ENCODE assay signal across 8 cellular contexts in the genomic region with DNA sequence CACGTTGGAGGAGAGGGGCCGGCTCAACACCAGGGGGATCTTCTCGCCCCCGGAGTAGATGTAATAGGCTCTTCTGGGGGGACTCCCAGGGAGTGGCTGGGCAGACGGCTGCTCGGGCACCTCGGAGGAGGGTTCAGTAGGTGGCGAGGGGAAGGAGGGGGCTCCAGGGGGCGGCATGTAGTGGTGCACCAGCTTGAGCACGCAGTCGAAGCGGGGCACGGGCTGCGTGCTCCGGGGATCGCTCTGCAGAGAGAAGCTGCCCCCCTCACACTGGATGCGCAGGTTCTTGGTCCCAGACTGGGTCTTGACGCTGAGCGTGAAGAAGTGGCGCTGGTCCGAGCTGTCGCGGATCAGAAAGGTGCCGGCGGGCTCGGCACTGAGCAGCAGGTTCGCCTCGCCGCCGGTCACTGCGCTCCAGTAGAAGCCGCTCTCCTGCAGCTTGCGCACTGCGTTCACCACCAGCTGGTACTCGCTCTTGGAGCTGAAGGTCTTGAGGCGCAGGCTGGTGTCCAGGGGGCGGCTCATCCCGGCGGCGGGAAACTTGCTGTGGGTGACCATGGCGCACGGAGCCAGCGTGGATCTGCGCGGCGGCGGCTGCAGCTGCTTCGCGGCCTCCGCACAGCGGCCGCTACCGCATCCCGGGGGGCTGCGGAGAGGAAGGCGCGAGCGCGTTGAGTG. TPM values are rescaled to one million over a fixed set of nuclear protein-coding genes. Genes with fewer than 3 reads are reported as not detected.
DNase-seq lines count a peak whose midpoint lies in the region; ATAC-seq and TF ChIP-seq lines count a peak whose summit lies in the region.

No MANE protein-coding gene starts in this region.

- CTCF ChIA-PET in activated B cell treated with CpG ODN at 0.5 μM for 24 hours (lab: Charles Lee): interaction anchor here (0.7 to 2.8 kb wide), 4 partner anchors 15 to 68 kb away, joined by 3 to 29 read pairs (median 6); no protein-coding TSS in a partner anchor

- H3K9me3 Mint-ChIP-seq in activated B cell treated with CpG ODN at 0.5 μM for 24 hours: no peaks in the 10 kb centered on the region

- peak; percentile 70 for DNase-seq in GM23248
- DNase-seq in activated B cell treated with CpG ODN at 0.5 μM for 24 hours: peak; percentile 50
- DNase-seq in fibroblast of the aortic adventitia (ENCODE audit: low read depth): peak; percentile 62
- peak in 1 of 2 donors; percentile 45 for DNase-seq in trophoblast cell
- DNase-seq in AG08396 (ENCODE audit: low spot score): no peak
- DNase-seq in KBM-7: no peak
- DNase-seq in NCI-H226: no peak

- TF ChIP-seq CTCF in activated B cell treated with CpG ODN at 0.5 μM for 24 hours (IDR thresholded peaks at IDR 0.05): no peak
- no peak for TF ChIP-seq CTCF in fibroblast of the aortic adventitia (IDR thresholded peaks at IDR 0.05; ENCODE audit: insufficient read depth, low read length)

- H3K27ac ChIP-seq in GM23248 (peak overlapping the region; percentile 86), trophoblast cell (ENCODE audit: low read depth, low read length) (peak overlapping the region; percentile 92)

- peaks cover 42% of the 10 kb centered on the region for H3K79me2 ChIP-seq in GM23248 (ENCODE audit: insufficient read depth)
- peaks cover 33% of the 10 kb centered on the region for H3K79me2 ChIP-seq in trophoblast cell (ENCODE audit: control insufficient read depth, insufficient read depth, low read length, poor library complexity)

- H3K9ac ChIP-seq in GM23248 (peak overlapping the region; percentile 96), trophoblast cell (ENCODE audit: low read length) (peak overlapping the region; percentile 98)

- 14 to 15% methylated on average over 44 to 49 of the region's 59 CpGs for WGBS in GM23248 (ENCODE audit: low coverage in 1 of 2, low lambda C conversion rate in 2 of 2, missing lambda C conversion rate in 2 of 2), 2 experiments
- WGBS in trophoblast cell (ENCODE audit: extremely low coverage, insufficient coverage, insufficient read length): no CpG with 5 or more reads among the region's 59 CpGs

- H2AFZ ChIP-seq in GM23248 (no peak overlapping the region), trophoblast cell (ENCODE audit: insufficient read depth, low read length, poor library complexity) (peak overlapping the region; percentile 17)

- H3K4me3 Mint-ChIP-seq in activated B cell treated with CpG ODN at 0.5 μM for 24 hours: peak overlapping the region; percentile 86

- peaks cover 53% of the 10 kb centered on the region for H3K4me1 Mint-ChIP-seq in activated B cell treated with CpG ODN at 0.5 μM for 24 hours

- peak overlapping the region; percentile 45 for H2AK5ac ChIP-seq in trophoblast cell (ENCODE audit: low read length)

- peaks cover 4% of the 10 kb centered on the region for H3K27me3 Mint-ChIP-seq in activated B cell treated with CpG ODN at 0.5 μM for 24 hours

- peaks cover 37% of the 10 kb centered on the region for H3F3A ChIP-seq in GM23248 (ENCODE audit: insufficient read depth)

- H3K4me2 ChIP-seq in GM23248 (ENCODE audit: unreplicated experiment) (peak overlapping the region; percentile 86), trophoblast cell (ENCODE audit: low read length) (peak overlapping the region; percentile 71)

- peak overlapping the region; percentile 88 for H3K4me3 ChIP-seq in GM23248
- H3K4me3 ChIP-seq in fibroblast of the aortic adventitia (ENCODE audit: low read depth, low read length): peak overlapping the region; percentile 89
- peak overlapping the region; percentile 98 for H3K4me3 ChIP-seq in trophoblast cell (ENCODE audit: low read depth, low read length)

- in situ Hi-C loops in GM23248 (cut with MboI): loop anchor here (5.0 kb wide), 1 partner anchor 64 kb away; no protein-coding TSS in a partner anchor
- in situ Hi-C loops in KBM-7 (cut with MboI; ENCODE audit: low pct_unique_long_range_greater_than_20kb, low sequenced_read_pairs): no loop called here

- peaks cover 27% of the 10 kb centered on the region for H3K36me3 Mint-ChIP-seq in activated B cell treated with CpG ODN at 0.5 μM for 24 hours (ENCODE audit: low read depth)

- peak overlapping the region; percentile 57 for H4K8ac ChIP-seq in trophoblast cell (ENCODE audit: low read depth, low read length)

- peak overlapping the region; percentile 92 for H3K18ac ChIP-seq in trophoblast cell (ENCODE audit: low read length)

- H4K20me1 ChIP-seq in GM23248 (ENCODE audit: insufficient read depth): peaks cover 9% of the 10 kb centered on the region; the same call in 1 of the 2 replicates

- H3K79me1 ChIP-seq in trophoblast cell (ENCODE audit: low read length): peaks cover 52% of the 10 kb centered on the region

- peak overlapping the region; percentile 54 for H3K4ac ChIP-seq in trophoblast cell (ENCODE audit: low read depth, low read length)

- no peak overlapping the region for H3K23ac ChIP-seq in trophoblast cell (ENCODE audit: low read length)

- peak overlapping the region; percentile 78 for H4K91ac ChIP-seq in trophoblast cell (ENCODE audit: low read depth, low read length)

- H3K14ac ChIP-seq in trophoblast cell (ENCODE audit: low read length): peak overlapping the region; percentile 96

- no peak overlapping the region for H2BK12ac ChIP-seq in trophoblast cell (ENCODE audit: low read length)

- ATAC-seq in activated B cell treated with CpG ODN at 0.5 μM for 24 hours (ENCODE audit: low read depth) (no peak), GM21526 (IDR thresholded peaks at IDR 0.05; ENCODE audit: low FRiP score, unreplicated experiment) (no peak)

- H3K9me2 ChIP-seq in GM23248 (ENCODE audit: insufficient read depth): no peaks in the 10 kb centered on the region

- peak overlapping the region; percentile 86 for H2BK120ac ChIP-seq in trophoblast cell (ENCODE audit: insufficient read depth, low read length, poor library complexity)

- POLR2A ChIA-PET in activated B cell treated with CpG ODN at 0.5 μM for 24 hours (lab: Charles Lee): interaction anchor here (0.8 to 3.1 kb wide), 18 partner anchors 10 to 231 kb away, joined by 3 to 27 read pairs (median 3); a partner anchor contains a TSS

- H3K27me3 ChIP-seq in GM23248 (replicated peaks; ENCODE audit: insufficient read depth): no peaks in the 10 kb centered on the region
- H3K27me3 ChIP-seq in trophoblast cell (ENCODE audit: insufficient read depth, low read length): peaks cover 1% of the 10 kb centered on the region

- peaks cover 6% of the 10 kb centered on the region; the same call in 1 of the 2 replicates for H3K36me3 ChIP-seq in GM23248 (ENCODE audit: low read depth)
- H3K36me3 ChIP-seq in trophoblast cell (ENCODE audit: control insufficient read depth in 1 of 2, insufficient read depth in 2 of 2, low read length in 2 of 2): peaks cover 20 to 24% of the 10 kb centered on the region in 2 experiments

- H3K9me3 ChIP-seq in GM23248 (ENCODE audit: low read depth) (no peaks in the 10 kb centered on the region), trophoblast cell (ENCODE audit: insufficient read depth, low read depth, low read length) (no peaks in the 10 kb centered on the region)

- no peak overlapping the region for H4K12ac ChIP-seq in trophoblast cell (ENCODE audit: low read depth, low read length)

- peak overlapping the region; percentile 96 for H2BK5ac ChIP-seq in trophoblast cell (ENCODE audit: low read depth, low read length, poor library complexity)

- peaks cover 31% of the 10 kb centered on the region for H3K4me1 ChIP-seq in GM23248 (ENCODE audit: insufficient read depth)
- H3K4me1 ChIP-seq in trophoblast cell (ENCODE audit: control insufficient read depth in 1 of 2, insufficient read depth in 2 of 2, low read length in 2 of 2): peaks cover 36 to 45% of the 10 kb centered on the region in 2 experiments

- intact Hi-C loops in activated B cell treated with CpG ODN at 0.5 μM for 24 hours (cut with micrococcal nuclease): loop anchor here (5.0 kb wide), 2 partner anchors 226 to 414 kb away; a partner anchor contains a TSS

- H3K27ac Mint-ChIP-seq in activated B cell treated with CpG ODN at 0.5 μM for 24 hours: no peak overlapping the region

RNA-seq across cellular contexts. Expression of a gene that starts 1.2 kb away (rescaled TPM):
- total RNA-seq in GM23248 (2014; rRNA removed; shearing (Covaris generic)): 47.8 and 50.6 TPM in 2 replicates
- 31.2 and 31.5 TPM in 2 replicates for polyA plus RNA-seq in GM23248 (2016; fragmentation: Nextera tagmentation; extraction: Ambion mirVana)
- 79.9 and 80.9 TPM in 2 replicates for total RNA-seq in activated B cell treated with CpG ODN at 0.5 μM for 24 hours
- total RNA-seq in fibroblast of the aortic adventitia (ENCODE audit: low replicate concordance): 26.0 and 50.6 TPM in 2 replicates
- 33.2 and 33.8 TPM in 2 replicates for polyA plus RNA-seq in trophoblast cell (2013)

RNA-seq across cellular contexts. Expression of a gene that starts 19.8 kb away (rescaled TPM):
- 31.4 and 32.5 TPM in 2 replicates for total RNA-seq in GM23248 (2014; rRNA removed; shearing (Covaris generic))
- 28.6 and 30.2 TPM in 2 replicates for polyA plus RNA-seq in GM23248 (2016; fragmentation: Nextera tagmentation; extraction: Ambion mirVana)
- 55.2 and 76.1 TPM in 2 replicates for total RNA-seq in activated B cell treated with CpG ODN at 0.5 μM for 24 hours
- 13.9 and 40.2 TPM in 2 replicates for total RNA-seq in fibroblast of the aortic adventitia (ENCODE audit: low replicate concordance)
- polyA plus RNA-seq in trophoblast cell (2013): 23.9 and 26.5 TPM in 2 replicates

Comparison
In these comparisons a context has a peak if more than half of its experiments do, and no peak if none do; other contexts are left out.
1. DNase-seq: peak in GM23248 (single experiment), activated B cell treated with CpG ODN at 0.5 μM for 24 hours (single experiment) and fibroblast of the aortic adventitia (single experiment); none in AG08396 (single experiment), KBM-7 (single experiment) and NCI-H226 (single experiment).
2. Peak in every context shown above with its lines, with median percentiles within 50 percentile points of each other: H3K4me3 ChIP-seq.